27 cellular contexts compared by ENCODE assay signal in the genomic region with DNA sequence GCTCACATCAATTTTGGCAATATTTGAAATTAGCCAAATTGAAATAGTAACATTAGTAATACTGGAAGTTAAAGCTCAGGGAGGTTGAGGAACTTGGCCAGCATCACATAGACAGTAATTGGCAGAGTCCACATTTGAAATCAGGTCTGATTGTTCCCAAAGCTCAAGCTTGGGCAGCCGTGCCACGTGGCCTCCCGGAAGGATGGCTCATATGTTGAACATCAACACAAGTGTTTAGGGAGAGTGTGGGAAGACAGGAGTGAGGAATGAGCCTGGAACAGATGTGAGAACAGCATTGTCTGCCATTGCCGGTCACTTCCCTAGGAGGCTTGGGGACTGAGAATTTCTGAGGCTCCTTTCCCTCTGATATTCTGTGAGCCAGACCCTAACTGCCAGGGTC.
"Had no signal": no experiment of that assay in that cellular context is flagged by ENCODE, and none has a peak within 500 bp of the region (broad histone marks: within the 10 kb centered on the region; RNA-seq: fewer than 3 reads in every experiment).

No MANE protein-coding gene starts in this region.

- H3K9me3 Mint-ChIP-seq: activated B cell treated with CpG ODN at 0.5 μM for 24 hours; activated T-helper 2 cell treated with anti-CD3 and anti-CD28 coated beads, Interferon-gamma antibody, Interleukin-2, Interleukin-4, amounts not matched to agents 10 μg/mL and 5 μg/mL and 100 μg/mL, durations not matched to agents 14 hours and 24 hours and 36 hours; central memory CD8-positive, alpha-beta T cell; naive B cell; nephron progenitor cell; stimulated activated effector memory CD8-positive, alpha-beta T cell treated with anti-CD3 and anti-CD28 coated beads, Interleukin-12 subunit alpha, Interleukin-12 subunit beta, amount 100 ng/mL, for 72 hours; stimulated activated naive CD8-positive, alpha-beta T cell treated with anti-CD3 and anti-CD28 coated beads, Interleukin-15, amount 100 ng/mL, for 72 hours had no signal

- H3K36me3 Mint-ChIP-seq: activated CD8-positive, alpha-beta memory T cell treated with anti-CD3 and anti-CD28 coated beads, Interleukin-2, amount 10 ng/mL, durations not matched to agents 7 days and 5 days; activated naive CD8-positive, alpha-beta T cell; stimulated activated effector memory CD8-positive, alpha-beta T cell treated with anti-CD3 and anti-CD28 coated beads, Interleukin-12 subunit alpha, Interleukin-12 subunit beta, amount 100 ng/mL, for 72 hours had no signal

- H3K27ac ChIP-seq: esophagus muscularis mucosa, gastrocnemius medialis, left ventricle myocardium inferior, neutrophil, ovary, thyroid gland, upper lobe of left lung had no signal

- DNase-seq: activated B cell treated with CpG ODN at 0.5 μM for 24 hours; activated CD8-positive, alpha-beta memory T cell treated with anti-CD3 and anti-CD28 coated beads, Interleukin-2, amount 10 ng/mL, durations not matched to agents 7 days and 5 days; activated CD8-positive, alpha-beta T cell treated with anti-CD3 and anti-CD28 coated beads, Interleukin-2, amount 10 ng/mL, durations not matched to agents 7 days and 5 days; activated T-cell treated with anti-CD3 and anti-CD28 coated beads, Interleukin-2, amount 50 U/mL, for 48 hours; dermis blood vessel endothelial cell; effector CD4-positive, alpha-beta T cell; gastrocnemius medialis; glutamatergic neuron; islet precursor cell; left ventricle myocardium inferior; naive B cell; nephron progenitor cell; ovary; small intestine; stimulated activated CD4-positive, alpha-beta T cell treated with anti-CD3 and anti-CD28 coated beads, Interleukin-4, amount 100 ng/mL, for 24 hours; stimulated activated naive CD8-positive, alpha-beta T cell treated with anti-CD3 and anti-CD28 coated beads, Interleukin-15, amount 100 ng/mL, for 72 hours; substantia nigra; thyroid gland; upper lobe of left lung had no signal

- H3K27me3 Mint-ChIP-seq: activated B cell treated with CpG ODN at 0.5 μM for 24 hours had no signal

- H3K27ac Mint-ChIP-seq: activated B cell treated with CpG ODN at 0.5 μM for 24 hours; activated CD8-positive, alpha-beta memory T cell treated with anti-CD3 and anti-CD28 coated beads, Interleukin-2, amount 10 ng/mL, durations not matched to agents 7 days and 5 days; activated CD8-positive, alpha-beta T cell treated with anti-CD3 and anti-CD28 coated beads, Interleukin-2, amount 10 ng/mL, durations not matched to agents 7 days and 5 days; activated naive CD8-positive, alpha-beta T cell; activated T-helper 2 cell treated with anti-CD3 and anti-CD28 coated beads, Interferon-gamma antibody, Interleukin-2, Interleukin-4, amounts not matched to agents 10 μg/mL and 5 μg/mL and 100 μg/mL, durations not matched to agents 14 hours and 24 hours and 36 hours; nephron progenitor cell; progenitor cell of endocrine pancreas; stimulated activated effector memory CD8-positive, alpha-beta T cell treated with anti-CD3 and anti-CD28 coated beads, Interleukin-12 subunit alpha, Interleukin-12 subunit beta, amount 100 ng/mL, for 72 hours had no signal

- H3K36me3 ChIP-seq: esophagus muscularis mucosa, gastrocnemius medialis, left ventricle myocardium inferior, neutrophil, ovary, thyroid gland, upper lobe of left lung had no signal

- H3K4me3 ChIP-seq: esophagus muscularis mucosa, gastrocnemius medialis, left ventricle myocardium inferior, ovary, thyroid gland, upper lobe of left lung had no signal

- H3K4me1 Mint-ChIP-seq: activated B cell treated with CpG ODN at 0.5 μM for 24 hours; activated CD8-positive, alpha-beta memory T cell treated with anti-CD3 and anti-CD28 coated beads, Interleukin-2, amount 10 ng/mL, durations not matched to agents 7 days and 5 days; central memory CD8-positive, alpha-beta T cell; naive B cell; stimulated activated effector memory CD8-positive, alpha-beta T cell treated with anti-CD3 and anti-CD28 coated beads, Interleukin-12 subunit alpha, Interleukin-12 subunit beta, amount 100 ng/mL, for 72 hours; stimulated activated naive CD8-positive, alpha-beta T cell treated with anti-CD3 and anti-CD28 coated beads, Interleukin-15, amount 100 ng/mL, for 72 hours had no signal

- H3K4me1 ChIP-seq: esophagus muscularis mucosa, gastrocnemius medialis, left ventricle myocardium inferior, thyroid gland, upper lobe of left lung had no signal

- H3K27me3 ChIP-seq: gastrocnemius medialis, ovary, thyroid gland, upper lobe of left lung had no signal

- ATAC-seq: activated CD8-positive, alpha-beta memory T cell treated with anti-CD3 and anti-CD28 coated beads, Interleukin-2, amount 10 ng/mL, durations not matched to agents 7 days and 5 days; activated CD8-positive, alpha-beta T cell treated with anti-CD3 and anti-CD28 coated beads, Interleukin-2, amount 10 ng/mL, durations not matched to agents 7 days and 5 days; gastrocnemius medialis; sciatic nerve; stimulated activated effector memory CD8-positive, alpha-beta T cell treated with anti-CD3 and anti-CD28 coated beads, Interleukin-12 subunit alpha, Interleukin-12 subunit beta, amount 100 ng/mL, for 72 hours; stimulated activated naive CD8-positive, alpha-beta T cell treated with anti-CD3 and anti-CD28 coated beads, Interleukin-15, amount 100 ng/mL, for 72 hours had no signal

- H3K4me3 Mint-ChIP-seq: activated B cell treated with CpG ODN at 0.5 μM for 24 hours; activated CD8-positive, alpha-beta memory T cell treated with anti-CD3 and anti-CD28 coated beads, Interleukin-2, amount 10 ng/mL, durations not matched to agents 7 days and 5 days; activated CD8-positive, alpha-beta T cell treated with anti-CD3 and anti-CD28 coated beads, Interleukin-2, amount 10 ng/mL, durations not matched to agents 7 days and 5 days; activated naive CD8-positive, alpha-beta T cell; central memory CD8-positive, alpha-beta T cell; nephron progenitor cell; stimulated activated effector memory CD8-positive, alpha-beta T cell treated with anti-CD3 and anti-CD28 coated beads, Interleukin-12 subunit alpha, Interleukin-12 subunit beta, amount 100 ng/mL, for 72 hours; stimulated activated naive CD8-positive, alpha-beta T cell treated with anti-CD3 and anti-CD28 coated beads, Interleukin-15, amount 100 ng/mL, for 72 hours had no signal

- H3K9me3 ChIP-seq: esophagus muscularis mucosa, gastrocnemius medialis, left ventricle myocardium inferior, neutrophil, ovary, thyroid gland, upper lobe of left lung had no signal
